9 cellular contexts compared by ENCODE assay signal in genomic region chr17:74442670-74443515, GRCh38. TPM values are rescaled to one million over a fixed set of nuclear protein-coding genes. Genes with fewer than 3 reads are reported as not detected.
DNase-seq lines count a peak whose midpoint lies in the region; ATAC-seq, FAIRE-seq and TF ChIP-seq lines count a peak whose summit lies in the region.
"Had no signal": no experiment of that assay in that cellular context is flagged by ENCODE, and none has a peak within 500 bp of the region (broad histone marks: within the 10 kb centered on the region; RNA-seq: fewer than 3 reads in every experiment).

No MANE protein-coding gene starts in this region.

- H3K4me3 Mint-ChIP-seq in dendritic cell treated with granulocyte-macrophage colony-stimulating factor and Interleukin-4, amounts not matched to agents 40 ng/mL and 50 ng/mL, for 4 days = peak overlapping the region; percentile 59
- H3K4me3 Mint-ChIP-seq: T-cell had no signal

- TF ChIP-seq CTCF in tibial nerve (IDR thresholded peaks at IDR 0.05) = no peak

- H3K4me1 Mint-ChIP-seq in dendritic cell treated with granulocyte-macrophage colony-stimulating factor and Interleukin-4, amounts not matched to agents 40 ng/mL and 50 ng/mL, for 4 days (ENCODE audit: low read depth) = peaks cover 63% of the 10 kb centered on the region

- peak; percentile 76 to 86 for TF ChIP-seq EP300 in tibial nerve (IDR thresholded peaks at IDR 0.05)

- peaks cover 5% of the 10 kb centered on the region for H3K36me3 Mint-ChIP-seq in dendritic cell treated with granulocyte-macrophage colony-stimulating factor and Interleukin-4, amounts not matched to agents 40 ng/mL and 50 ng/mL, for 4 days (ENCODE audit: low read depth)
- H3K36me3 Mint-ChIP-seq: T-cell had no signal

- peaks cover 52% of the 10 kb centered on the region for H3K27me3 Mint-ChIP-seq in dendritic cell treated with granulocyte-macrophage colony-stimulating factor and Interleukin-4, amounts not matched to agents 40 ng/mL and 50 ng/mL, for 4 days

- peak overlapping the region; percentile 66 to 90 (median 80) for H3K27ac ChIP-seq in tibial nerve

- WGBS in tibial nerve, 2 donors = 22 to 30% methylated on average over 22 to 24 of the region's 28 CpGs

- ATAC-seq in HG02973 (IDR thresholded peaks at IDR 0.05; ENCODE audit: unreplicated experiment) = peak; percentile 54

- no peaks in the 10 kb centered on the region for H3K27me3 ChIP-seq in tibial nerve

- intact Hi-C loops in dendritic cell treated with granulocyte-macrophage colony-stimulating factor and Interleukin-4, amounts not matched to agents 40 ng/mL and 50 ng/mL, for 4 days (cut with micrococcal nuclease) = no loop called here

- DNase-seq in GM18507 (ENCODE audit: extremely low spot score, insufficient read length, low read depth) (no peak), NCI-H774 (lab: John Stamatoyannopoulos, UW) (peak; percentile 86), medulla oblongata (ENCODE audit: extremely low spot score) (peak; percentile 90), tibial nerve (ENCODE audit: low spot score in 2 of 2) (peak; percentile 87 to 90)
- DNase-seq in activated naive CD4-positive, alpha-beta T cell (lab: John Stamatoyannopoulos, UW) = no peak
- no peak for DNase-seq in activated effector memory CD4-positive, alpha-beta T cell treated with Interleukin-2 at 50 U/mL for 16 hours

- peak overlapping the region in 2 of 4 donors; percentile 17 to 34 for H3K4me3 ChIP-seq in tibial nerve

- H3K9me3 Mint-ChIP-seq in dendritic cell treated with granulocyte-macrophage colony-stimulating factor and Interleukin-4, amounts not matched to agents 40 ng/mL and 50 ng/mL, for 4 days = peaks cover 22% of the 10 kb centered on the region

- H3K27ac Mint-ChIP-seq in dendritic cell treated with granulocyte-macrophage colony-stimulating factor and Interleukin-4, amounts not matched to agents 40 ng/mL and 50 ng/mL, for 4 days = peak overlapping the region; percentile 91
- H3K27ac Mint-ChIP-seq: T-cell had no signal

- H3K4me1 ChIP-seq in tibial nerve = peaks cover 0 to 61% (median 31%) of the 10 kb centered on the region in 4 donors

- peak; percentile 68 for FAIRE-seq in GM18507 (lab: Jason Lieb, UNC)

- TF ChIP-seq POLR2A in tibial nerve (IDR thresholded peaks at IDR 0.05) = peak in 1 of 2 donors; percentile 44

- H3K9me3 ChIP-seq in tibial nerve = peaks cover 0 to 16% (median 0%) of the 10 kb centered on the region in 4 donors

- H3K36me3 ChIP-seq in tibial nerve = peaks cover 0 to 8% (median 0%) of the 10 kb centered on the region in 3 donors

RNA-seq across cellular contexts. Expression of gene GPRC5C, which starts 11.0 kb away (rescaled TPM):
- 10 to 100 TPM; 41.6 to 96.4 (median 55.1) TPM for total RNA-seq in tibial nerve

RNA-seq across cellular contexts. Expression of gene CD300A, which starts 23.5 kb away (rescaled TPM):
- total RNA-seq in tibial nerve = 10 to 100 TPM in 2 of 4 donors, 1 to 10 TPM in 2; 6.8 to 12.6 (median 9.8) TPM

Comparison
In these comparisons a context has a peak if more than half of its experiments do, and no peak if none do; other contexts are left out.
1. DNase-seq: peak in NCI-H774 (single experiment), medulla oblongata (single experiment) and tibial nerve (2 of 2); none in GM18507 (single experiment), activated naive CD4-positive, alpha-beta T cell (0 of 4) and activated effector memory CD4-positive, alpha-beta T cell treated with Interleukin-2 at 50 U/mL for 16 hours (single experiment).